Comparison of ENCODE assay signal across 23 cellular contexts in the genomic region with DNA sequence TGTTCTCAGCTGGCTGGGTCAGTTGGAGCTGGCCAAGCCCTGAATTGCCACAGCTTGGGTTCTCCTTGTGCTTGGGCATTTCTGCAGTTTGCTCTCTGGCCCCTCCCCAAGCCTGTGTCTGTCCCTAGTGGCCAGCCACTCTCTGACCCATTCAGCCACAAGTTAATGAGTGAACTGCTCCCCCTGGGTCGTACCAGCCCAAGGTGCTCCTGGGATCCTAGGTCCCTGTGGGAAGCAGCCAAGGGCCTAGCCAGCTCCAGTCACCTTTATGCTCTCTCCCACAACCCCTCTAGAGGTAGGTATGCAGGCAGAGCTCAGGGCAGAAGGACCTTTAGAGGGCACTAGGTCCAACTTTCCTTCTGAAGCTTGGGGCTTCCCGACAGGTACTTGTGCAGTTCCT. TPM values are rescaled to one million over a fixed set of nuclear protein-coding genes. Genes with fewer than 3 reads are reported as not detected.
DNase-seq lines count a peak whose midpoint lies in the region; ATAC-seq and TF ChIP-seq lines count a peak whose summit lies in the region.
"Had no signal": no experiment of that assay in that cellular context is flagged by ENCODE, and none has a peak within 500 bp of the region (broad histone marks: within the 10 kb centered on the region; RNA-seq: fewer than 3 reads in every experiment).

No MANE protein-coding gene starts in this region.

- H3K9me3 ChIP-seq in right cardiac atrium (ENCODE audit: control insufficient read depth, low read length) (no peaks in the 10 kb centered on the region), mammary epithelial cell (replicated peaks; ENCODE audit: insufficient read depth, low read length) (no peaks in the 10 kb centered on the region), MG63 (no peaks in the 10 kb centered on the region)
- H3K9me3 ChIP-seq: colonic mucosa, SJSA1, uterus had no signal

- no peaks in the 10 kb centered on the region for H3K79me1 ChIP-seq in mesendoderm (ENCODE audit: low read length)

- TF ChIP-seq CTCF in endothelial cell (IDR thresholded peaks at IDR 0.05; ENCODE audit: unreplicated experiment), result no peak
- TF ChIP-seq CTCF in mammary epithelial cell (conservative IDR thresholded peaks at IDR 0.05 in 1 of 2, IDR thresholded peaks at IDR 0.05 in 1 of 2; ENCODE audit: extremely low read depth in 1 of 2, insufficient read depth in 1 of 2, low read depth in 1 of 2, low read length in 2 of 2), result no peak

- H3K27ac Mint-ChIP-seq in endothelial cell (ENCODE audit: unreplicated experiment), result peak overlapping the region; percentile 18
- H3K27ac Mint-ChIP-seq: activated naive CD8-positive, alpha-beta T cell treated with anti-CD3 and anti-CD28 coated beads, Interleukin-2, amount 10 ng/mL, durations not matched to agents 7 days and 5 days; activated T-helper 17 cell treated with anti-CD3 and anti-CD28 coated beads, Interleukin-2, amount 50 U/mL, for 72 hours; brain; naive B cell had no signal

- DNase-seq in right cardiac atrium (no peak), Right ventricle myocardium superior (no peak), endothelial cell (ENCODE audit: low spot score) (no peak), mesendoderm (peak; percentile 60), inferior parietal cortex (ENCODE audit: extremely low spot score) (no peak), NCI-H128 (lab: John Stamatoyannopoulos, UW; ENCODE audit: unreplicated experiment) (no peak), mammary epithelial cell (no peak), MG63 (no peak)
- DNase-seq: activated CD4-positive, CD25-positive, alpha-beta regulatory T cell treated with anti-CD3 and anti-CD28 coated beads, Interleukin-2, amount 50 U/mL, for 72 hours; activated naive CD8-positive, alpha-beta T cell treated with anti-CD3 and anti-CD28 coated beads, Interleukin-2, amount 10 ng/mL, durations not matched to agents 7 days and 5 days; colonic mucosa; GOT3; Kasumi-1; left colon; naive B cell; NCI-H1417; NCI-H2171; NCI-H526 treated with DMSO at 0.1 percent for 48 hours; stimulated activated CD4-positive, alpha-beta T cell treated with anti-CD3 and anti-CD28 coated beads, Interleukin-4, amount 100 ng/mL, for 24 hours; uterus had no signal

- H4K20me1 ChIP-seq in mammary epithelial cell (ENCODE audit: insufficient read depth, low read length), result no peaks in the 10 kb centered on the region

- WGBS in right cardiac atrium, result 82% methylated on average over 2 of the region's 2 CpGs
- WGBS in mesendoderm (ENCODE audit: extremely low coverage, insufficient coverage, low lambda C conversion rate), result no CpG with 5 or more reads among the region's 2 CpGs
- WGBS in mammary epithelial cell (ENCODE audit: low coverage, missing lambda C conversion rate), result 93% methylated on average over 2 of the region's 2 CpGs

- no peak overlapping the region for H3K18ac ChIP-seq in mesendoderm (ENCODE audit: low read length)

- H2AK5ac ChIP-seq in mesendoderm (ENCODE audit: low read length), result no peak overlapping the region

- peaks cover 3% of the 10 kb centered on the region for H3K27me3 Mint-ChIP-seq in endothelial cell (ENCODE audit: unreplicated experiment)
- H3K27me3 Mint-ChIP-seq: activated naive CD8-positive, alpha-beta T cell treated with anti-CD3 and anti-CD28 coated beads, Interleukin-2, amount 10 ng/mL, durations not matched to agents 7 days and 5 days had no signal

- H3K4me2 ChIP-seq in mesendoderm (ENCODE audit: low read length) (no peak overlapping the region), mammary epithelial cell (ENCODE audit: insufficient read depth, low read depth, low read length) (no peak overlapping the region)

- H3K9me3 Mint-ChIP-seq in endothelial cell (ENCODE audit: unreplicated experiment), result no peaks in the 10 kb centered on the region
- H3K9me3 Mint-ChIP-seq: activated naive CD8-positive, alpha-beta T cell treated with anti-CD3 and anti-CD28 coated beads, Interleukin-2, amount 10 ng/mL, durations not matched to agents 7 days and 5 days; activated T-helper 17 cell treated with anti-CD3 and anti-CD28 coated beads, Interleukin-2, amount 50 U/mL, for 72 hours had no signal

- no peak overlapping the region for H2BK15ac ChIP-seq in mesendoderm (replicated peaks; ENCODE audit: low read depth)

- no peak overlapping the region for H4K5ac ChIP-seq in mesendoderm (ENCODE audit: low read length)

- H2BK5ac ChIP-seq in mesendoderm (ENCODE audit: low read length), result no peak overlapping the region

- no peak overlapping the region for H3K4ac ChIP-seq in mesendoderm (ENCODE audit: low read depth, low read length)

- in situ Hi-C loops in mammary epithelial cell (cut with MboI; ENCODE audit: low sequenced_read_pairs in 2 of 2), result no loop called here

- dilution Hi-C loops in mammary epithelial cell (cut with HindIII; ENCODE audit: low sequenced_read_pairs), result no loop called here

- peaks cover 47% of the 10 kb centered on the region for H3K4me1 Mint-ChIP-seq in endothelial cell (ENCODE audit: unreplicated experiment)

- intact Hi-C loops in right cardiac atrium (cut with DNase I), result no loop called here
- intact Hi-C loops in Right ventricle myocardium superior (cut with DNase I), result no loop called here
- intact Hi-C loops in mammary epithelial cell (cut with micrococcal nuclease), result no loop called here

- BruUV-seq in mammary epithelial cell (replicated peaks; lab: Mats Ljungman, UMichigan), result no TSS peak

- H3K4me1 ChIP-seq in right cardiac atrium (ENCODE audit: control insufficient read depth, insufficient read depth, low read length) (peaks cover 8% of the 10 kb centered on the region), mesendoderm (ENCODE audit: control insufficient read depth, low read depth, low read length) (peaks cover 4% of the 10 kb centered on the region), mammary epithelial cell (ENCODE audit: insufficient read depth, low read length) (peaks cover 6% of the 10 kb centered on the region)
- H3K4me1 ChIP-seq: colonic mucosa, uterus had no signal

- H3K4me3 ChIP-seq in right cardiac atrium (ENCODE audit: low read length), result no peak overlapping the region
- H3K4me3 ChIP-seq in mesendoderm (ENCODE audit: low read length), result no peak overlapping the region
- no peak overlapping the region for H3K4me3 ChIP-seq in mammary epithelial cell (replicated peaks in 1 of 3; ENCODE audit: insufficient read depth in 1 of 3, low read depth in 2 of 3, low read length in 3 of 3)
- no peak overlapping the region for H3K4me3 ChIP-seq in MG63
- H3K4me3 ChIP-seq: colonic mucosa, SJSA1, uterus had no signal

- no peak overlapping the region for H3K9ac ChIP-seq in mesendoderm (ENCODE audit: low read length)
- H3K9ac ChIP-seq in mammary epithelial cell (ENCODE audit: insufficient read depth, low read length), result no peak overlapping the region

- no peak overlapping the region for H3K56ac ChIP-seq in mesendoderm (ENCODE audit: low read length)

- H2BK120ac ChIP-seq in mesendoderm (ENCODE audit: low read depth, low read length), result no peak overlapping the region

- H3K27me3 ChIP-seq in right cardiac atrium (ENCODE audit: control insufficient read depth, insufficient read depth) (no peaks in the 10 kb centered on the region), mesendoderm (ENCODE audit: insufficient read depth, low read length, poor library complexity) (no peaks in the 10 kb centered on the region), mammary epithelial cell (ENCODE audit: insufficient read depth, low read length) (no peaks in the 10 kb centered on the region), MG63 (no peaks in the 10 kb centered on the region)
- H3K27me3 ChIP-seq: colonic mucosa, SJSA1, uterus had no signal

- H2AFZ ChIP-seq in mammary epithelial cell (ENCODE audit: low read depth, low read length), result no peak overlapping the region

- ATAC-seq in right cardiac atrium (no peak), Right ventricle myocardium superior (ENCODE audit: poor library complexity) (no peak)
- ATAC-seq: activated T-helper 17 cell treated with anti-CD3 and anti-CD28 coated beads, Interleukin-2, amount 50 U/mL, for 72 hours; left colon had no signal

- peaks cover 4% of the 10 kb centered on the region for H3K36me3 Mint-ChIP-seq in endothelial cell (ENCODE audit: low read depth, unreplicated experiment)
- H3K36me3 Mint-ChIP-seq: activated naive CD8-positive, alpha-beta T cell treated with anti-CD3 and anti-CD28 coated beads, Interleukin-2, amount 10 ng/mL, durations not matched to agents 7 days and 5 days; brain; naive B cell had no signal

- H4K8ac ChIP-seq in mesendoderm (ENCODE audit: low read depth, low read length), result no peak overlapping the region

- H3K36me3 ChIP-seq in mesendoderm (ENCODE audit: control insufficient read depth, insufficient read depth, low read length), result no peaks in the 10 kb centered on the region
- H3K36me3 ChIP-seq in mammary epithelial cell (ENCODE audit: insufficient read depth, low read length), result no peaks in the 10 kb centered on the region
- no peaks in the 10 kb centered on the region for H3K36me3 ChIP-seq in MG63
- H3K36me3 ChIP-seq: colonic mucosa, SJSA1, uterus had no signal

- H3K79me2 ChIP-seq in mesendoderm (ENCODE audit: control insufficient read depth, insufficient read depth, low read length) (no peaks in the 10 kb centered on the region), mammary epithelial cell (ENCODE audit: insufficient read depth, low read length) (no peaks in the 10 kb centered on the region)

- no peak overlapping the region for H3K23ac ChIP-seq in mesendoderm (ENCODE audit: low read length)

- CTCF ChIA-PET in mammary epithelial cell (lab: Charles Lee; ENCODE audit: low non-redundant PET), result no interaction called here

- no peak overlapping the region for H3K4me3 Mint-ChIP-seq in endothelial cell (ENCODE audit: unreplicated experiment)
- H3K4me3 Mint-ChIP-seq: activated naive CD8-positive, alpha-beta T cell treated with anti-CD3 and anti-CD28 coated beads, Interleukin-2, amount 10 ng/mL, durations not matched to agents 7 days and 5 days; activated T-helper 17 cell treated with anti-CD3 and anti-CD28 coated beads, Interleukin-2, amount 50 U/mL, for 72 hours; brain had no signal

- H3K27ac ChIP-seq in right cardiac atrium (ENCODE audit: low read length), result peak overlapping the region; percentile 57
- no peak overlapping the region for H3K27ac ChIP-seq in mesendoderm (ENCODE audit: low read depth, low read length)
- no peak overlapping the region for H3K27ac ChIP-seq in mammary epithelial cell (ENCODE audit: insufficient read depth, low read depth, low read length)
- H3K27ac ChIP-seq: colonic mucosa, uterus had no signal

RNA-seq across cellular contexts. Expression of a gene that starts 51.5 kb away (rescaled TPM):
- total RNA-seq in right cardiac atrium (10 to 100 TPM; 10.2 to 12.2 (median 10.5) TPM), Right ventricle myocardium superior (10.5 TPM), endothelial cell (ENCODE audit: unreplicated experiment) (82.7 TPM), mammary epithelial cell (under 1 TPM; 0.17 to 0.78 TPM)
- polyA plus RNA-seq in right cardiac atrium (6.0 TPM), mammary epithelial cell (0.19 TPM)
- polyA plus RNA-seq in mesendoderm (2013, experiment 1 of 2), result 5.1 TPM
- 5.0 TPM for polyA plus RNA-seq in mesendoderm (2013, experiment 2 of 2)
- not detected for polyA minus RNA-seq in mammary epithelial cell
- 1.4 and 2.8 TPM in 2 replicates for total RNA-seq in MG63 (2014; rRNA removed; shearing (Covaris generic); ENCODE audit: low replicate concordance)
